In genomic region chr5:179207470-179207869, GRCh38 we compare ENCODE assay signal across 17 cellular contexts.
"Had no signal": no experiment of that assay in that cellular context is flagged by ENCODE, and none has a peak within 500 bp of the region (broad histone marks: within the 10 kb centered on the region; RNA-seq: fewer than 3 reads in every experiment).

No MANE protein-coding gene starts in this region.

- DNase-seq: dermis blood vessel endothelial cell; dorsolateral prefrontal cortex; effector CD4-positive, alpha-beta T cell; effector memory CD4-positive, alpha-beta T cell; foreskin keratinocyte; head of caudate nucleus; heart right ventricle; hippocampal formation; left cardiac atrium; left ventricle myocardium superior; lower lobe of right lung; mesendoderm; midbrain had no signal

- H3K36me3 ChIP-seq: esophagus muscularis mucosa, gastroesophageal sphincter, heart right ventricle, left lung, lower lobe of right lung had no signal

- H3K4me3 ChIP-seq: coronary artery, dorsolateral prefrontal cortex, esophagus muscularis mucosa, gastroesophageal sphincter, heart right ventricle, left lung, lower lobe of right lung had no signal

- H3K9me3 ChIP-seq: esophagus muscularis mucosa, gastroesophageal sphincter, heart right ventricle, left lung, lower lobe of right lung had no signal

- H3K27ac ChIP-seq: coronary artery, dorsolateral prefrontal cortex, esophagus muscularis mucosa, foreskin keratinocyte, gastroesophageal sphincter, heart right ventricle, left lung, lower lobe of right lung had no signal

- H3K27me3 ChIP-seq: dorsolateral prefrontal cortex, foreskin keratinocyte, gastroesophageal sphincter had no signal

- H3K4me1 ChIP-seq: esophagus muscularis mucosa, foreskin keratinocyte, gastroesophageal sphincter, heart right ventricle, left lung, lower lobe of right lung had no signal

- ATAC-seq: foreskin keratinocyte, left cardiac atrium, left lung, left ventricle myocardium superior, lower lobe of right lung had no signal
